Comparison of ENCODE assay signal across 1 cellular context in the genomic region with DNA sequence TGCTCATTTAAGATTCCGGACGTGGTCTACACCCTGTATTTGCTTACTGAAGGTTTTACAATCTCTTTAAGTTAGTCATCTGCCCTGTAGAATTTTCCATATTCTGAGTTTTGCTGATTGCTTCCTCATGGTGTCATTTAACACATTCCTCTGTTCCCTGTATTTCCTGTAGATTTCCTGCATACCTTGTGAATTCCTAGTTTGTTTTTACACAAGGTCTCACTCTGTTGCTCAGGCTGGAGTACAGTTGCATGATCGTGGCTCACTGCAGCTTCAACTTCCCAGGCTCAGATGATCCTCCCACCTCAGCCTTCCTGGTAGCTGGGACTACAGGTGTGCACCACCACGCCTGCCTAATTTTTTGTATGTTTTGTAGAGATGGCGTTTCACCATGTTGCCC.
TF ChIP-seq lines count a peak whose summit lies in the region.

No MANE protein-coding gene starts in this region.

TF ChIP-seq in H1, 55 proteins besides CTCF, POLR2A, EP300 and RAD21:
- TF ChIP-seq RNF2 (IDR thresholded peaks at IDR 0.05; ENCODE audit: borderline replicate concordance, low read depth, low read length, missing control alignments, poor library complexity, severe bottlenecking), result no peak
- no peak for TF ChIP-seq CHD2 (IDR thresholded peaks at IDR 0.05; ENCODE audit: low read length)
- TF ChIP-seq SP2 (IDR thresholded peaks at IDR 0.05; ENCODE audit: low read length), result no peak
- no peak for TF ChIP-seq SIRT6 (IDR thresholded peaks at IDR 0.05; ENCODE audit: low read length)
- TF ChIP-seq, protein P1, sequence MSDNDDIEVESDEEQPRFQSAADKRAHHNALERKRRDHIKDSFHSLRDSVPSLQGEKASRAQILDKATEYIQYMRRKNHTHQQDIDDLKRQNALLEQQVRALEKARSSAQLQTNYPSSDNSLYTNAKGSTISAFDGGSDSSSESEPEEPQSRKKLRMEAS (IDR thresholded peaks at IDR 0.05), result no peak
- TF ChIP-seq, protein P2, sequence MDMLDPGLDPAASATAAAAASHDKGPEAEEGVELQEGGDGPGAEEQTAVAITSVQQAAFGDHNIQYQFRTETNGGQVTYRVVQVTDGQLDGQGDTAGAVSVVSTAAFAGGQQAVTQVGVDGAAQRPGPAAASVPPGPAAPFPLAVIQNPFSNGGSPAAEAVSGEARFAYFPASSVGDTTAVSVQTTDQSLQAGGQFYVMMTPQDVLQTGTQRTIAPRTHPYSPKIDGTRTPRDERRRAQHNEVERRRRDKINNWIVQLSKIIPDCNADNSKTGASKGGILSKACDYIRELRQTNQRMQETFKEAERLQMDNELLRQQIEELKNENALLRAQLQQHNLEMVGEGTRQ (IDR thresholded peaks at IDR 0.05; ENCODE audit: low read length), result no peak
- TF ChIP-seq FOSL1 (IDR thresholded peaks at IDR 0.05; ENCODE audit: insufficient read depth, low read depth, low read length), result no peak
- no peak for TF ChIP-seq CEBPB (IDR thresholded peaks at IDR 0.05; ENCODE audit: low read depth, low read length)
- TF ChIP-seq, protein P3, sequence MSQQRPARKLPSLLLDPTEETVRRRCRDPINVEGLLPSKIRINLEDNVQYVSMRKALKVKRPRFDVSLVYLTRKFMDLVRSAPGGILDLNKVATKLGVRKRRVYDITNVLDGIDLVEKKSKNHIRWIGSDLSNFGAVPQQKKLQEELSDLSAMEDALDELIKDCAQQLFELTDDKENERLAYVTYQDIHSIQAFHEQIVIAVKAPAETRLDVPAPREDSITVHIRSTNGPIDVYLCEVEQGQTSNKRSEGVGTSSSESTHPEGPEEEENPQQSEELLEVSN (IDR thresholded peaks at IDR 0.05), result no peak
- no peak for TF ChIP-seq TCF12 (IDR thresholded peaks at IDR 0.05; ENCODE audit: low read depth, low read length)
- no peak for TF ChIP-seq CREB1 (IDR thresholded peaks at IDR 0.05)
- no peak for TF ChIP-seq RXRA (IDR thresholded peaks at IDR 0.05; ENCODE audit: insufficient read depth, low read depth, low read length)
